In genomic region chr12:130013771-130014484, GRCh38 we compare ENCODE assay signal across 8 cellular contexts.
A peak's percentile ranks its signal among the peaks of the same experiment; 100 is the strongest.
DNase-seq lines count a peak whose midpoint lies in the region; ATAC-seq and TF ChIP-seq lines count a peak whose summit lies in the region.

No MANE protein-coding gene starts in this region.

- TF ChIP-seq CTCF in AG09309 (IDR thresholded peaks at IDR 0.05; ENCODE audit: control insufficient read depth, insufficient read depth, low read depth, low read length, missing control alignments) (peak; percentile 65), Panc1 (IDR thresholded peaks at IDR 0.05) (peak; percentile 89), breast epithelium (IDR thresholded peaks at IDR 0.05) (peak in 2 of 3 donors; percentile 51 to 56)

- TF ChIP-seq POLR2A in breast epithelium (IDR thresholded peaks at IDR 0.05), result no peak

- no peaks in the 10 kb centered on the region for H3K9me3 ChIP-seq in Panc1 (ENCODE audit: control insufficient read depth, insufficient read depth, low read depth, low read length)
- H3K9me3 ChIP-seq in breast epithelium, result no peaks in the 10 kb centered on the region

- H3K27ac ChIP-seq in Panc1 (ENCODE audit: low read length) (no peak overlapping the region), breast epithelium (no peak overlapping the region)

- intact Hi-C loops in Panc1 (cut with micrococcal nuclease; ENCODE audit: unreplicated experiment) (loop anchor here (5.0 kb wide), 3 partner anchors 102 to 1232 kb away; no protein-coding TSS in a partner anchor), breast epithelium (cut with DNase I; ENCODE audit: low total_unique reads) (no loop called here)

- H3K4me3 ChIP-seq in AG09309 (ENCODE audit: control insufficient read depth, low read depth, low read length), result no peak overlapping the region
- no peak overlapping the region for H3K4me3 ChIP-seq in Panc1 (ENCODE audit: low read depth in 2 of 2, low read length in 2 of 2)
- H3K4me3 ChIP-seq in breast epithelium, result no peak overlapping the region

- ATAC-seq in GM18511 (IDR thresholded peaks at IDR 0.05; ENCODE audit: unreplicated experiment) (peak; percentile 89), Panc1 (peak; percentile 91)

- no TSS peak for BruUV-seq in Panc1 (replicated peaks; lab: Mats Ljungman, UMichigan)

- DNase-seq in AG09309 (ENCODE audit: low read depth), result no peak
- peak; percentile 67 for DNase-seq in HT1080 (ENCODE audit: low read depth)
- DNase-seq in Panc1 (ENCODE audit: low read depth, low spot score), result peak; percentile 35
- DNase-seq in breast epithelium (ENCODE audit: low spot score in 2 of 2), result no peak
- DNase-seq in kidney tubule cell (ENCODE audit: low spot score), result peak; percentile 57
- peak; percentile 6 to 34 for DNase-seq in stimulated activated CD8-positive, alpha-beta memory T cell treated with anti-CD3 and anti-CD28 coated beads, Interleukin-2, amount 100 ng/mL, for 48 hours (ENCODE audit: low read depth in 2 of 2)
- DNase-seq in NOMO-1 treated with DMSO at 0.1 percent for 48 hours (lab: John Stamatoyannopoulos, UW; ENCODE audit: unreplicated experiment), result no peak

- H3K4me1 ChIP-seq in Panc1 (ENCODE audit: control insufficient read depth, insufficient read depth, low read length) (no peaks in the 10 kb centered on the region), breast epithelium (no peaks in the 10 kb centered on the region)

- no peaks in the 10 kb centered on the region for H3K36me3 ChIP-seq in Panc1 (ENCODE audit: control insufficient read depth, insufficient read depth, low read length)
- no peaks in the 10 kb centered on the region for H3K36me3 ChIP-seq in breast epithelium

- in situ Hi-C loops in Panc1 (cut with HindIII; ENCODE audit: low pct_unique_long_range_greater_than_20kb, low sequenced_read_pairs), result no loop called here

- peaks cover 2% of the 10 kb centered on the region; the same call in 1 of the 2 replicates for H3K27me3 ChIP-seq in Panc1 (ENCODE audit: control insufficient read depth, insufficient read depth, low read length)
- peaks cover 0 to 54% of the 10 kb centered on the region in 2 donors for H3K27me3 ChIP-seq in breast epithelium

- CTCF ChIA-PET in Panc1 (lab: Charles Lee), result interaction anchor here (0.7 to 1.0 kb wide), 3 partner anchors 8 to 216 kb away, joined by 3 to 4 read pairs (median 3); no protein-coding TSS in a partner anchor

- POLR2A ChIA-PET in Panc1 (lab: Charles Lee), result interaction anchor here (0.7 kb wide), 1 partner anchor 747 kb away, joined by 3 read pairs; no protein-coding TSS in a partner anchor

Comparison
In these comparisons a context has a peak if more than half of its experiments do, and no peak if none do; other contexts are left out.
1. DNase-seq: peak in HT1080 (single experiment), Panc1 (single experiment), kidney tubule cell (single experiment) and stimulated activated CD8-positive, alpha-beta memory T cell treated with anti-CD3 and anti-CD28 coated beads, Interleukin-2, amount 100 ng/mL, for 48 hours (2 of 2); none in AG09309 (single experiment), breast epithelium (0 of 2) and NOMO-1 treated with DMSO at 0.1 percent for 48 hours (single experiment).
2. Peak in every context shown above with its lines, with median percentiles within 50 percentile points of each other: CTCF ChIP-seq.